In the genomic region with DNA sequence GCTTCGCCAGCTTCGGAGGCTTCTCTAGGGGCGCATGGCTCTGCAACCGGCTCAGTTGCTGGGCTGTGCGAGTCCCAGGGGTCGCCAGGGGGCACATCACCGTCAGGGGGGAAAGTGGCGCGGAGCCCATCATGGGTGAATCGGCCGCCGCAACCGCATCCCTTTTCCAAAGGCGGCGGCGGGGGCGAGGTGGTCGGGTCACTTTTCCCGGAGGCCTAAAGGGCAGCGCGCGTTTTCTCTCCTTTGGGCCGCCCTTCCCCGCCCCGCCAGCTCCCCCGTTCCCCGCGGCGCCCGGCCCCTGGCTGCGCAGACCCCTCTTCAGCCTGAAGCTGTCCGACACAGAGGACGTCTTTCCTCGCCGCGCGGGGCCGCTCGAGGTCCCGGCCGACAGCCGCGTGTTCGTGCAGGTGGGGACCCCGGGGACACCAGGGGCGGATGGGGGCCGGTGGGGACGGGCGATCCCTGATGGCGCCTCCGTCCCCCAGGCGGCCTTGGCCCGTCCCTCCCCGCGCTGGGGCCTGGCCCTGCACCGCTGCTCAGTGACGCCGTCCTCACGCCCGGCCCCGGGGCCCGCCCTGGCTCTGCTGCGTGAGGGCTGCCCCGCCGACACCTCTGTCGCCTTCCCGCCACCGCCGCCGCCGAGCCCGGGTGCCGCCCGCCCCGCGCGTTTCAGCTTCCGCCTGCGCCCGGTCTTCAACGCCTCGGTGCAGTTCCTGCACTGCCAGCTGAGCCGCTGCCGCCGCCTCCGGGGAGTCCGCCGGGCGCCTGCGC, we compare ENCODE assay signal across 1 cellular context.
A peak's percentile ranks its signal among the peaks of the same experiment; 100 is the strongest.
TF ChIP-seq lines count a peak whose summit lies in the region.

No MANE protein-coding gene starts in this region.

TF ChIP-seq in HepG2, 621 proteins besides CTCF, POLR2A, EP300 and RAD21 (continued from another document and continues in another):
- TF ChIP-seq, protein P1, sequence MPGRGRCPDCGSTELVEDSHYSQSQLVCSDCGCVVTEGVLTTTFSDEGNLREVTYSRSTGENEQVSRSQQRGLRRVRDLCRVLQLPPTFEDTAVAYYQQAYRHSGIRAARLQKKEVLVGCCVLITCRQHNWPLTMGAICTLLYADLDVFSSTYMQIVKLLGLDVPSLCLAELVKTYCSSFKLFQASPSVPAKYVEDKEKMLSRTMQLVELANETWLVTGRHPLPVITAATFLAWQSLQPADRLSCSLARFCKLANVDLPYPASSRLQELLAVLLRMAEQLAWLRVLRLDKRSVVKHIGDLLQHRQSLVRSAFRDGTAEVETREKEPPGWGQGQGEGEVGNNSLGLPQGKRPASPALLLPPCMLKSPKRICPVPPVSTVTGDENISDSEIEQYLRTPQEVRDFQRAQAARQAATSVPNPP (CRISPR knock-in tag; IDR thresholded peaks at IDR 0.05): no peak
- no peak for TF ChIP-seq ZNF383 (CRISPR knock-in tag; IDR thresholded peaks at IDR 0.05; ENCODE audit: borderline replicate concordance)
- TF ChIP-seq TAF15 (IDR thresholded peaks at IDR 0.05; ENCODE audit: low read depth, low read length, poor library complexity, severe bottlenecking): no peak
- TF ChIP-seq, protein P2, sequence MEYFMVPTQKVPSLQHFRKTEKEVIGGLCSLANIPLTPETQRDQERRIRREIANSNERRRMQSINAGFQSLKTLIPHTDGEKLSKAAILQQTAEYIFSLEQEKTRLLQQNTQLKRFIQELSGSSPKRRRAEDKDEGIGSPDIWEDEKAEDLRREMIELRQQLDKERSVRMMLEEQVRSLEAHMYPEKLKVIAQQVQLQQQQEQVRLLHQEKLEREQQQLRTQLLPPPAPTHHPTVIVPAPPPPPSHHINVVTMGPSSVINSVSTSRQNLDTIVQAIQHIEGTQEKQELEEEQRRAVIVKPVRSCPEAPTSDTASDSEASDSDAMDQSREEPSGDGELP (IDR thresholded peaks at IDR 0.05; ENCODE audit: borderline replicate concordance, low read depth): peak; percentile 62; the same call in 1 of the 2 replicates
- TF ChIP-seq TAF1 (CRISPR knock-in tag; IDR thresholded peaks at IDR 0.05): no peak
- no peak for TF ChIP-seq ZNF232 (CRISPR knock-in tag; IDR thresholded peaks at IDR 0.05; ENCODE audit: borderline replicate concordance)
- TF ChIP-seq SSRP1 (CRISPR knock-in tag; IDR thresholded peaks at IDR 0.05): no peak
- TF ChIP-seq ZSCAN21 (CRISPR knock-in tag; IDR thresholded peaks at IDR 0.05; ENCODE audit: borderline replicate concordance): peak; percentile 67; the same call in 1 of the 2 replicates
- no peak for TF ChIP-seq ZNF549 (CRISPR knock-in tag; IDR thresholded peaks at IDR 0.05)
- no peak for TF ChIP-seq NFIB (CRISPR knock-in tag; IDR thresholded peaks at IDR 0.05; ENCODE audit: borderline replicate concordance)
- TF ChIP-seq, protein P3, sequence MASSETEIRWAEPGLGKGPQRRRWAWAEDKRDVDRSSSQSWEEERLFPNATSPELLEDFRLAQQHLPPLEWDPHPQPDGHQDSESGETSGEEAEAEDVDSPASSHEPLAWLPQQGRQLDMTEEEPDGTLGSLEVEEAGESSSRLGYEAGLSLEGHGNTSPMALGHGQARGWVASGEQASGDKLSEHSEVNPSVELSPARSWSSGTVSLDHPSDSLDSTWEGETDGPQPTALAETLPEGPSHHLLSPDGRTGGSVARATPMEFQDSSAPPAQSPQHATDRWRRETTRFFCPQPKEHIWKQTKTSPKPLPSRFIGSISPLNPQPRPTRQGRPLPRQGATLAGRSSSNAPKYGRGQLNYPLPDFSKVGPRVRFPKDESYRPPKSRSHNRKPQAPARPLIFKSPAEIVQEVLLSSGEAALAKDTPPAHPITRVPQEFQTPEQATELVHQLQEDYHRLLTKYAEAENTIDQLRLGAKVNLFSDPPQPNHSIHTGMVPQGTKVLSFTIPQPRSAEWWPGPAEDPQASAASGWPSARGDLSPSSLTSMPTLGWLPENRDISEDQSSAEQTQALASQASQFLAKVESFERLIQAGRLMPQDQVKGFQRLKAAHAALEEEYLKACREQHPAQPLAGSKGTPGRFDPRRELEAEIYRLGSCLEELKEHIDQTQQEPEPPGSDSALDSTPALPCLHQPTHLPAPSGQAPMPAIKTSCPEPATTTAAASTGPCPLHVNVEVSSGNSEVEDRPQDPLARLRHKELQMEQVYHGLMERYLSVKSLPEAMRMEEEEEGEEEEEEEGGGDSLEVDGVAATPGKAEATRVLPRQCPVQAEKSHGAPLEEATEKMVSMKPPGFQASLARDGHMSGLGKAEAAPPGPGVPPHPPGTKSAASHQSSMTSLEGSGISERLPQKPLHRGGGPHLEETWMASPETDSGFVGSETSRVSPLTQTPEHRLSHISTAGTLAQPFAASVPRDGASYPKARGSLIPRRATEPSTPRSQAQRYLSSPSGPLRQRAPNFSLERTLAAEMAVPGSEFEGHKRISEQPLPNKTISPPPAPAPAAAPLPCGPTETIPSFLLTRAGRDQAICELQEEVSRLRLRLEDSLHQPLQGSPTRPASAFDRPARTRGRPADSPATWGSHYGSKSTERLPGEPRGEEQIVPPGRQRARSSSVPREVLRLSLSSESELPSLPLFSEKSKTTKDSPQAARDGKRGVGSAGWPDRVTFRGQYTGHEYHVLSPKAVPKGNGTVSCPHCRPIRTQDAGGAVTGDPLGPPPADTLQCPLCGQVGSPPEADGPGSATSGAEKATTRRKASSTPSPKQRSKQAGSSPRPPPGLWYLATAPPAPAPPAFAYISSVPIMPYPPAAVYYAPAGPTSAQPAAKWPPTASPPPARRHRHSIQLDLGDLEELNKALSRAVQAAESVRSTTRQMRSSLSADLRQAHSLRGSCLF (CRISPR knock-in tag; IDR thresholded peaks at IDR 0.05; ENCODE audit: borderline replicate concordance): no peak
- TF ChIP-seq TMF1 (CRISPR knock-in tag; IDR thresholded peaks at IDR 0.05; ENCODE audit: low read depth): peak; percentile 71; the same call in 1 of the 2 replicates
- TF ChIP-seq, protein P4, sequence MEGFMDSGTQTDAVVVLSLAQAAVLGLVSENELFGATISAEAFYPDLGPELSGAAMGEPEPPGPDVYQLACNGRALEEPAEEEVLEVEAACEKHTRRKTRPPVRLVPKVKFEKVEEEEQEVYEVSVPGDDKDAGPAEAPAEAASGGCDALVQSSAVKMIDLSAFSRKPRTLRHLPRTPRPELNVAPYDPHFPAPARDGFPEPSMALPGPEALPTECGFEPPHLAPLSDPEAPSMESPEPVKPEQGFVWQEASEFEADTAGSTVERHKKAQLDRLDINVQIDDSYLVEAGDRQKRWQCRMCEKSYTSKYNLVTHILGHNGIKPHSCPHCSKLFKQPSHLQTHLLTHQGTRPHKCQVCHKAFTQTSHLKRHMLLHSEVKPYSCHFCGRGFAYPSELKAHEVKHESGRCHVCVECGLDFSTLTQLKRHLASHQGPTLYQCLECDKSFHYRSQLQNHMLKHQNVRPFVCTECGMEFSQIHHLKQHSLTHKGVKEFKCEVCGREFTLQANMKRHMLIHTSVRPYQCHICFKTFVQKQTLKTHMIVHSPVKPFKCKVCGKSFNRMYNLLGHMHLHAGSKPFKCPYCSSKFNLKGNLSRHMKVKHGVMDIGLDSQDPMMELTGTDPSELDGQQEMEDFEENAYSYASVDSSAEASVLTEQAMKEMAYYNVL (CRISPR knock-in tag; IDR thresholded peaks at IDR 0.05; ENCODE audit: borderline replicate concordance): no peak; the same call in 1 of the 2 replicates
- 0 out of 2 replicates have a peak, but pooled peaks have one; percentile 89 for TF ChIP-seq ZNF101 (CRISPR knock-in tag; IDR thresholded peaks at IDR 0.05; ENCODE audit: borderline replicate concordance, low read depth)
- no peak for TF ChIP-seq EHMT2 (IDR thresholded peaks at IDR 0.05; ENCODE audit: borderline replicate concordance, low read depth, low read length)
- TF ChIP-seq ZNF598 (CRISPR knock-in tag; IDR thresholded peaks at IDR 0.05; ENCODE audit: borderline replicate concordance): no peak
- TF ChIP-seq PHF8 (CRISPR knock-in tag; IDR thresholded peaks at IDR 0.05): no peak
- TF ChIP-seq ZNF569 (CRISPR knock-in tag; IDR thresholded peaks at IDR 0.05; ENCODE audit: borderline replicate concordance): no peak
- TF ChIP-seq ATM (IDR thresholded peaks at IDR 0.05; ENCODE audit: borderline replicate concordance): no peak
- no peak for TF ChIP-seq ERF (CRISPR knock-in tag; IDR thresholded peaks at IDR 0.05)
- no peak for TF ChIP-seq ZNF720 (CRISPR knock-in tag; IDR thresholded peaks at IDR 0.05)
- TF ChIP-seq ZNF331 (CRISPR knock-in tag; IDR thresholded peaks at IDR 0.05): peak; percentile 49; the same call in 1 of the 2 replicates
- TF ChIP-seq BHLHE40 (IDR thresholded peaks at IDR 0.05; ENCODE audit: low read length): no peak
- peak; percentile 51; the same call in 1 of the 2 replicates for TF ChIP-seq GABPB1 (CRISPR knock-in tag; IDR thresholded peaks at IDR 0.05)
- no peak for TF ChIP-seq ZNF224 (CRISPR knock-in tag; IDR thresholded peaks at IDR 0.05)
- TF ChIP-seq, protein P5, sequence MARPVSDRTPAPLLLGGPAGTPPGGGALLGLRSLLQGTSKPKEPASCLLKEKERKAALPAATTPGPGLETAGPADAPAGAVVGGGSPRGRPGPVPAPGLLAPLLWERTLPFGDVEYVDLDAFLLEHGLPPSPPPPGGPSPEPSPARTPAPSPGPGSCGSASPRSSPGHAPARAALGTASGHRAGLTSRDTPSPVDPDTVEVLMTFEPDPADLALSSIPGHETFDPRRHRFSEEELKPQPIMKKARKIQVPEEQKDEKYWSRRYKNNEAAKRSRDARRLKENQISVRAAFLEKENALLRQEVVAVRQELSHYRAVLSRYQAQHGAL (CRISPR knock-in tag; IDR thresholded peaks at IDR 0.05; ENCODE audit: not compliant biosample characterization): no peak
- TF ChIP-seq, protein P6, sequence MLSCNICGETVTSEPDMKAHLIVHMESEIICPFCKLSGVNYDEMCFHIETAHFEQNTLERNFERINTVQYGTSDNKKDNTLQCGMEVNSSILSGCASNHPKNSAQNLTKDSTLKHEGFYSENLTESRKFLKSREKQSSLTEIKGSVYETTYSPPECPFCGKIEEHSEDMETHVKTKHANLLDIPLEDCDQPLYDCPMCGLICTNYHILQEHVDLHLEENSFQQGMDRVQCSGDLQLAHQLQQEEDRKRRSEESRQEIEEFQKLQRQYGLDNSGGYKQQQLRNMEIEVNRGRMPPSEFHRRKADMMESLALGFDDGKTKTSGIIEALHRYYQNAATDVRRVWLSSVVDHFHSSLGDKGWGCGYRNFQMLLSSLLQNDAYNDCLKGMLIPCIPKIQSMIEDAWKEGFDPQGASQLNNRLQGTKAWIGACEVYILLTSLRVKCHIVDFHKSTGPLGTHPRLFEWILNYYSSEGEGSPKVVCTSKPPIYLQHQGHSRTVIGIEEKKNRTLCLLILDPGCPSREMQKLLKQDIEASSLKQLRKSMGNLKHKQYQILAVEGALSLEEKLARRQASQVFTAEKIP (CRISPR knock-in tag; IDR thresholded peaks at IDR 0.05; ENCODE audit: borderline replicate concordance): no peak
- no peak for TF ChIP-seq TGIF2 (CRISPR knock-in tag; IDR thresholded peaks at IDR 0.05)
- TF ChIP-seq CERS6 (CRISPR knock-in tag; IDR thresholded peaks at IDR 0.05): no peak
- no peak for TF ChIP-seq MBNL3 (CRISPR knock-in tag; conservative IDR thresholded peaks at IDR 0.05)
- TF ChIP-seq, protein P7, sequence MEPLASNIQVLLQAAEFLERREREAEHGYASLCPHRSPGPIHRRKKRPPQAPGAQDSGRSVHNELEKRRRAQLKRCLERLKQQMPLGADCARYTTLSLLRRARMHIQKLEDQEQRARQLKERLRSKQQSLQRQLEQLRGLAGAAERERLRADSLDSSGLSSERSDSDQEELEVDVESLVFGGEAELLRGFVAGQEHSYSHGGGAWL (CRISPR knock-in tag; IDR thresholded peaks at IDR 0.05): no peak
- TF ChIP-seq CHD4 (IDR thresholded peaks at IDR 0.05; ENCODE audit: borderline replicate concordance, low read length): no peak
- TF ChIP-seq GABPA (IDR thresholded peaks at IDR 0.05; ENCODE audit: low read depth, low read length): peak; percentile 34; the same call in 1 of the 2 replicates
- no peak for TF ChIP-seq GABPA (CRISPR knock-in tag; IDR thresholded peaks at IDR 0.05; ENCODE audit: low read depth)
- TF ChIP-seq, protein P8, sequence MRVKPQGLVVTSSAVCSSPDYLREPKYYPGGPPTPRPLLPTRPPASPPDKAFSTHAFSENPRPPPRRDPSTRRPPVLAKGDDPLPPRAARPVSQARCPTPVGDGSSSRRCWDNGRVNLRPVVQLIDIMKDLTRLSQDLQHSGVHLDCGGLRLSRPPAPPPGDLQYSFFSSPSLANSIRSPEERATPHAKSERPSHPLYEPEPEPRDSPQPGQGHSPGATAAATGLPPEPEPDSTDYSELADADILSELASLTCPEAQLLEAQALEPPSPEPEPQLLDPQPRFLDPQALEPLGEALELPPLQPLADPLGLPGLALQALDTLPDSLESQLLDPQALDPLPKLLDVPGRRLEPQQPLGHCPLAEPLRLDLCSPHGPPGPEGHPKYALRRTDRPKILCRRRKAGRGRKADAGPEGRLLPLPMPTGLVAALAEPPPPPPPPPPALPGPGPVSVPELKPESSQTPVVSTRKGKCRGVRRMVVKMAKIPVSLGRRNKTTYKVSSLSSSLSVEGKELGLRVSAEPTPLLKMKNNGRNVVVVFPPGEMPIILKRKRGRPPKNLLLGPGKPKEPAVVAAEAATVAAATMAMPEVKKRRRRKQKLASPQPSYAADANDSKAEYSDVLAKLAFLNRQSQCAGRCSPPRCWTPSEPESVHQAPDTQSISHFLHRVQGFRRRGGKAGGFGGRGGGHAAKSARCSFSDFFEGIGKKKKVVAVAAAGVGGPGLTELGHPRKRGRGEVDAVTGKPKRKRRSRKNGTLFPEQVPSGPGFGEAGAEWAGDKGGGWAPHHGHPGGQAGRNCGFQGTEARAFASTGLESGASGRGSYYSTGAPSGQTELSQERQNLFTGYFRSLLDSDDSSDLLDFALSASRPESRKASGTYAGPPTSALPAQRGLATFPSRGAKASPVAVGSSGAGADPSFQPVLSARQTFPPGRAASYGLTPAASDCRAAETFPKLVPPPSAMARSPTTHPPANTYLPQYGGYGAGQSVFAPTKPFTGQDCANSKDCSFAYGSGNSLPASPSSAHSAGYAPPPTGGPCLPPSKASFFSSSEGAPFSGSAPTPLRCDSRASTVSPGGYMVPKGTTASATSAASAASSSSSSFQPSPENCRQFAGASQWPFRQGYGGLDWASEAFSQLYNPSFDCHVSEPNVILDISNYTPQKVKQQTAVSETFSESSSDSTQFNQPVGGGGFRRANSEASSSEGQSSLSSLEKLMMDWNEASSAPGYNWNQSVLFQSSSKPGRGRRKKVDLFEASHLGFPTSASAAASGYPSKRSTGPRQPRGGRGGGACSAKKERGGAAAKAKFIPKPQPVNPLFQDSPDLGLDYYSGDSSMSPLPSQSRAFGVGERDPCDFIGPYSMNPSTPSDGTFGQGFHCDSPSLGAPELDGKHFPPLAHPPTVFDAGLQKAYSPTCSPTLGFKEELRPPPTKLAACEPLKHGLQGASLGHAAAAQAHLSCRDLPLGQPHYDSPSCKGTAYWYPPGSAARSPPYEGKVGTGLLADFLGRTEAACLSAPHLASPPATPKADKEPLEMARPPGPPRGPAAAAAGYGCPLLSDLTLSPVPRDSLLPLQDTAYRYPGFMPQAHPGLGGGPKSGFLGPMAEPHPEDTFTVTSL (CRISPR knock-in tag; IDR thresholded peaks at IDR 0.05; ENCODE audit: borderline replicate concordance): no peak
- no peak for TF ChIP-seq ZNF780A (CRISPR knock-in tag; IDR thresholded peaks at IDR 0.05)
